Comparison of ENCODE assay signal across 8 cellular contexts in the genomic region with DNA sequence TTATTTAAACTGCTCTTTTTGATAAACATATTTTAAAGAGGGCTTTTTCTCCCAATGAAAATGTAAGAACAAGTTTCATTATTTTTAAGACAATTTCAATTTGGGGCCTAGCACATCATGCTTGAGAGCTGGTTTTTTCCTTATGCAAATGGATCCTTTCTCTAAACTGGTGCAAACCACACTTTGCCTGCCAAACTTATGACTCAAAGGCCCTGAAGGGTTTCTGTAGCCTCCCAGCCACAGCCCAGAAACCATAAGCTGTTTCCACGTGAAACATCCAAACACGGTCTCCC. TPM values are rescaled to one million over a fixed set of nuclear protein-coding genes. Genes with fewer than 3 reads are reported as not detected.
A peak's percentile ranks its signal among the peaks of the same experiment; 100 is the strongest.
DNase-seq lines count a peak whose midpoint lies in the region; ATAC-seq and TF ChIP-seq lines count a peak whose summit lies in the region.

No MANE protein-coding gene starts in this region.

- H3K27ac Mint-ChIP-seq in activated CD8-positive, alpha-beta memory T cell treated with anti-CD3 and anti-CD28 coated beads, Interleukin-2, amount 10 ng/mL, durations not matched to agents 7 days and 5 days, result peak overlapping the region; percentile 87
- peak overlapping the region; percentile 81 for H3K27ac Mint-ChIP-seq in activated naive CD8-positive, alpha-beta T cell treated with anti-CD3 and anti-CD28 coated beads for 36 hours

- CTCF ChIA-PET in activated CD8-positive, alpha-beta memory T cell treated with anti-CD3 and anti-CD28 coated beads, Interleukin-2, amount 10 ng/mL, durations not matched to agents 7 days and 5 days (lab: Charles Lee), result interaction anchor here (0.6 to 1.5 kb wide), 2 partner anchors 15 to 17 kb away, joined by 3 read pairs; no protein-coding TSS in a partner anchor

- no peaks in the 10 kb centered on the region for H3K27me3 ChIP-seq in kidney epithelial cell (ENCODE audit: control insufficient read depth, insufficient read depth, low read length)
- no peaks in the 10 kb centered on the region for H3K27me3 ChIP-seq in thoracic aorta (replicated peaks; ENCODE audit: insufficient read depth)

- peaks cover 10% of the 10 kb centered on the region for H3K36me3 Mint-ChIP-seq in activated CD8-positive, alpha-beta memory T cell treated with anti-CD3 and anti-CD28 coated beads, Interleukin-2, amount 10 ng/mL, durations not matched to agents 7 days and 5 days
- peaks cover 24% of the 10 kb centered on the region for H3K36me3 Mint-ChIP-seq in activated naive CD8-positive, alpha-beta T cell treated with anti-CD3 and anti-CD28 coated beads for 36 hours

- H3K4me1 Mint-ChIP-seq in activated CD8-positive, alpha-beta memory T cell treated with anti-CD3 and anti-CD28 coated beads, Interleukin-2, amount 10 ng/mL, durations not matched to agents 7 days and 5 days, result peaks cover 30% of the 10 kb centered on the region
- H3K4me1 Mint-ChIP-seq in activated naive CD8-positive, alpha-beta T cell treated with anti-CD3 and anti-CD28 coated beads for 36 hours, result peaks cover 39% of the 10 kb centered on the region

- H3K27me3 Mint-ChIP-seq in activated CD8-positive, alpha-beta memory T cell treated with anti-CD3 and anti-CD28 coated beads, Interleukin-2, amount 10 ng/mL, durations not matched to agents 7 days and 5 days, result no peaks in the 10 kb centered on the region
- H3K27me3 Mint-ChIP-seq in activated naive CD8-positive, alpha-beta T cell treated with anti-CD3 and anti-CD28 coated beads for 36 hours, result no peaks in the 10 kb centered on the region

- H3K4me3 ChIP-seq in kidney epithelial cell (ENCODE audit: low read depth, low read length), result peak overlapping the region; percentile 11
- H3K4me3 ChIP-seq in thoracic aorta, result peak overlapping the region; percentile 99

- DNase-seq in activated CD8-positive, alpha-beta memory T cell treated with anti-CD3 and anti-CD28 coated beads, Interleukin-2, amount 10 ng/mL, durations not matched to agents 7 days and 5 days, result no peak
- DNase-seq in activated CD8-positive, alpha-beta memory T cell treated with anti-CD3 and anti-CD28 coated beads, Interleukin-2, amount 50 U/mL, for 48 hours, result no peak
- DNase-seq in activated naive CD8-positive, alpha-beta T cell treated with anti-CD3 and anti-CD28 coated beads for 36 hours, result no peak
- DNase-seq in kidney epithelial cell (ENCODE audit: low read depth) (no peak), thoracic aorta (ENCODE audit: low spot score) (no peak), amygdala (lab: John Stamatoyannopoulos, UW) (no peak)

- H3K4me1 ChIP-seq in thoracic aorta (ENCODE audit: control insufficient read depth in 1 of 2, low read depth in 2 of 2), result peaks cover 3 to 20% of the 10 kb centered on the region in 2 donors

- H3K36me3 ChIP-seq in kidney epithelial cell (ENCODE audit: control insufficient read depth, insufficient read depth, low read length) (no peaks in the 10 kb centered on the region), thoracic aorta (no peaks in the 10 kb centered on the region)

- H3K27ac ChIP-seq in thoracic aorta, result peak overlapping the region; percentile 45 to 60

- H3K9me3 Mint-ChIP-seq in activated CD8-positive, alpha-beta memory T cell treated with anti-CD3 and anti-CD28 coated beads, Interleukin-2, amount 10 ng/mL, durations not matched to agents 7 days and 5 days (ENCODE audit: low read depth), result no peaks in the 10 kb centered on the region
- H3K9me3 Mint-ChIP-seq in activated naive CD8-positive, alpha-beta T cell treated with anti-CD3 and anti-CD28 coated beads for 36 hours, result no peaks in the 10 kb centered on the region

- no peaks in the 10 kb centered on the region for H3K9me3 ChIP-seq in thoracic aorta

- TF ChIP-seq CTCF in kidney epithelial cell (IDR thresholded peaks at IDR 0.05; ENCODE audit: insufficient read depth, low read length, poor library complexity, severe bottlenecking), result no peak
- no peak for TF ChIP-seq CTCF in thoracic aorta (IDR thresholded peaks at IDR 0.05)

- no peak for ATAC-seq in activated CD8-positive, alpha-beta memory T cell treated with anti-CD3 and anti-CD28 coated beads, Interleukin-2, amount 10 ng/mL, durations not matched to agents 7 days and 5 days
- ATAC-seq in thoracic aorta (ENCODE audit: insufficient number of reproducible peaks, low FRiP score, low read depth) (no peak), GM21825 (IDR thresholded peaks at IDR 0.05; ENCODE audit: unreplicated experiment) (no peak), GM18498 (IDR thresholded peaks at IDR 0.05; ENCODE audit: unreplicated experiment) (no peak)

- peak overlapping the region; percentile 92 for H3K4me3 Mint-ChIP-seq in activated CD8-positive, alpha-beta memory T cell treated with anti-CD3 and anti-CD28 coated beads, Interleukin-2, amount 10 ng/mL, durations not matched to agents 7 days and 5 days
- H3K4me3 Mint-ChIP-seq in activated naive CD8-positive, alpha-beta T cell treated with anti-CD3 and anti-CD28 coated beads for 36 hours, result peak overlapping the region; percentile 62

RNA-seq across cellular contexts. Expression of a gene that starts 0.5 kb away (rescaled TPM):
- 10 to 100 TPM; 15.1 to 15.9 TPM for total RNA-seq in activated CD8-positive, alpha-beta memory T cell treated with anti-CD3 and anti-CD28 coated beads, Interleukin-2, amount 10 ng/mL, durations not matched to agents 7 days and 5 days
- 10 to 100 TPM; 23.0 to 25.3 TPM for total RNA-seq in activated naive CD8-positive, alpha-beta T cell treated with anti-CD3 and anti-CD28 coated beads for 36 hours
- total RNA-seq in kidney epithelial cell (17.3 and 18.2 TPM in 2 replicates), thoracic aorta (10 to 100 TPM; 11.8 to 19.1 TPM)
